ENCODE assay signal across 16 cellular contexts in genomic region chr17:48059125-48059668, GRCh38. TPM values are rescaled to one million over a fixed set of nuclear protein-coding genes. Genes with fewer than 3 reads are reported as not detected.
DNase-seq lines count a peak whose midpoint lies in the region; TF ChIP-seq lines count a peak whose summit lies in the region.
"Had no signal": no experiment of that assay in that cellular context is flagged by ENCODE, and none has a peak within 500 bp of the region (broad histone marks: within the 10 kb centered on the region; RNA-seq: fewer than 3 reads in every experiment).

No MANE protein-coding gene starts in this region.

- H3K9ac ChIP-seq in HUES6 (ENCODE audit: low read length) = no peak overlapping the region

- CTCF ChIA-PET in activated CD4-positive, alpha-beta T cell treated with anti-CD3 and anti-CD28 coated beads, Interleukin-2, amount 10 ng/mL, durations not matched to agents 7 days and 5 days (lab: Charles Lee) = interaction anchor here (0.6 to 1.9 kb wide), 4 partner anchors 9 to 829 kb away, joined by 3 to 16 read pairs (median 5); partner anchors contain the start of gene NFE2L1

- H3K27ac ChIP-seq in HUES6 (ENCODE audit: low read depth, low read length) (0 out of 2 replicates have a peak overlapping the region, but pooled peaks have one; percentile 32), sigmoid colon (peak overlapping the region in 2 of 4 donors; percentile 11 to 25), prostate gland (no peak overlapping the region)
- H3K27ac ChIP-seq: left lung had no signal

- TF ChIP-seq CTCF in chondrocyte (IDR thresholded peaks at IDR 0.05) (no peak), sigmoid colon (IDR thresholded peaks at IDR 0.05) (no peak), type B pancreatic cell (conservative IDR thresholded peaks at IDR 0.05) (no peak), prostate gland (IDR thresholded peaks at IDR 0.05) (no peak)

- POLR2A ChIA-PET in activated CD4-positive, alpha-beta T cell treated with anti-CD3 and anti-CD28 coated beads, Interleukin-2, amount 10 ng/mL, durations not matched to agents 7 days and 5 days (lab: Charles Lee) = interaction anchor here (0.5 kb wide), 1 partner anchor 12 kb away, joined by 3 read pairs; no protein-coding TSS in a partner anchor

- no peaks in the 10 kb centered on the region for H3K9me3 Mint-ChIP-seq in activated CD4-positive, alpha-beta T cell treated with anti-CD3 and anti-CD28 coated beads, Interleukin-2, amount 10 ng/mL, durations not matched to agents 7 days and 5 days
- H3K9me3 Mint-ChIP-seq in chondrocyte (ENCODE audit: low read depth) = no peaks in the 10 kb centered on the region
- no peaks in the 10 kb centered on the region for H3K9me3 Mint-ChIP-seq in type B pancreatic cell
- H3K9me3 Mint-ChIP-seq: activated naive CD4-positive, alpha-beta T cell treated with anti-CD3 and anti-CD28 coated beads, Interleukin-2, amount 50 U/mL, for 24 hours had no signal

- H3K4me1 ChIP-seq in HUES6 (ENCODE audit: control insufficient read depth, insufficient read depth, low read length) = peaks cover 19% of the 10 kb centered on the region
- H3K4me1 ChIP-seq in sigmoid colon = peaks cover 0 to 21% (median 17%) of the 10 kb centered on the region in 4 donors
- peaks cover 8% of the 10 kb centered on the region for H3K4me1 ChIP-seq in prostate gland (replicated peaks)

- no peaks in the 10 kb centered on the region for H3K27me3 Mint-ChIP-seq in activated CD4-positive, alpha-beta T cell treated with anti-CD3 and anti-CD28 coated beads, Interleukin-2, amount 10 ng/mL, durations not matched to agents 7 days and 5 days
- H3K27me3 Mint-ChIP-seq in chondrocyte (ENCODE audit: low read depth) = no peaks in the 10 kb centered on the region
- no peaks in the 10 kb centered on the region for H3K27me3 Mint-ChIP-seq in type B pancreatic cell
- H3K27me3 Mint-ChIP-seq: activated naive CD4-positive, alpha-beta T cell treated with anti-CD3 and anti-CD28 coated beads, Interleukin-2, amount 50 U/mL, for 24 hours had no signal

- TF ChIP-seq POLR2A in sigmoid colon (IDR thresholded peaks at IDR 0.05) (no peak), prostate gland (IDR thresholded peaks at IDR 0.05) (no peak)

- no peak for DNase-seq in activated CD4-positive, alpha-beta T cell treated with anti-CD3 and anti-CD28 coated beads, Interleukin-2, amount 10 ng/mL, durations not matched to agents 7 days and 5 days
- no peak for DNase-seq in activated CD4-positive, alpha-beta T cell treated with anti-CD3 and anti-CD28 coated beads for 48 hours
- no peak for DNase-seq in chondrocyte (ENCODE audit: low spot score)
- DNase-seq in sigmoid colon = peak; percentile 20
- no peak for DNase-seq in type B pancreatic cell (ENCODE audit: extremely low spot score, unreplicated experiment)
- DNase-seq in prostate gland (ENCODE audit: low spot score) = no peak
- no peak for DNase-seq in NCI-H748 (lab: John Stamatoyannopoulos, UW; ENCODE audit: unreplicated experiment)
- DNase-seq: activated CD8-positive, alpha-beta memory T cell treated with anti-CD3 and anti-CD28 coated beads, Interleukin-2, amount 50 U/mL, for 48 hours; DMS53; esophagus squamous epithelium; left lung; NCI-H1436; NCI-H2171 treated with DMSO at 0.1 percent for 48 hours; stimulated activated CD4-positive, alpha-beta T cell treated with anti-CD3 and anti-CD28 coated beads, Interleukin-4, amount 100 ng/mL, for 24 hours had no signal

- no peak overlapping the region for H3K4me3 ChIP-seq in HUES6 (ENCODE audit: low read depth, low read length)
- no peak overlapping the region for H3K4me3 ChIP-seq in sigmoid colon
- no peak overlapping the region for H3K4me3 ChIP-seq in prostate gland
- H3K4me3 ChIP-seq: esophagus squamous epithelium, left lung had no signal

- H3K4me3 Mint-ChIP-seq in activated CD4-positive, alpha-beta T cell treated with anti-CD3 and anti-CD28 coated beads, Interleukin-2, amount 10 ng/mL, durations not matched to agents 7 days and 5 days = no peak overlapping the region
- H3K4me3 Mint-ChIP-seq in chondrocyte (ENCODE audit: unreplicated experiment) = no peak overlapping the region
- no peak overlapping the region for H3K4me3 Mint-ChIP-seq in type B pancreatic cell
- H3K4me3 Mint-ChIP-seq: activated naive CD4-positive, alpha-beta T cell treated with anti-CD3 and anti-CD28 coated beads, Interleukin-2, amount 50 U/mL, for 24 hours had no signal

- no peaks in the 10 kb centered on the region for H3K27me3 ChIP-seq in HUES6 (ENCODE audit: control insufficient read depth, insufficient read depth, low read length)
- H3K27me3 ChIP-seq in sigmoid colon = no peaks in the 10 kb centered on the region
- no peaks in the 10 kb centered on the region for H3K27me3 ChIP-seq in prostate gland (replicated peaks; ENCODE audit: insufficient read depth)
- H3K27me3 ChIP-seq: esophagus squamous epithelium, left lung had no signal

- H3K27ac Mint-ChIP-seq in activated CD4-positive, alpha-beta T cell treated with anti-CD3 and anti-CD28 coated beads, Interleukin-2, amount 10 ng/mL, durations not matched to agents 7 days and 5 days = peak overlapping the region; percentile 11
- H3K27ac Mint-ChIP-seq in chondrocyte (ENCODE audit: unreplicated experiment) (peak overlapping the region; percentile 100), type B pancreatic cell (no peak overlapping the region)

- WGBS in sigmoid colon, 2 donors = 95 to 96% methylated on average over 32 of the region's 32 CpGs
- 93% methylated on average over 29 of the region's 32 CpGs for WGBS in prostate gland

- no peak for TF ChIP-seq EP300 in sigmoid colon (IDR thresholded peaks at IDR 0.05)

- intact Hi-C loops in sigmoid colon (cut with DNase I) = no loop called here
- intact Hi-C loops in prostate gland (cut with DNase I) = no loop called here

- peaks cover 78% of the 10 kb centered on the region for H3K36me3 ChIP-seq in HUES6 (ENCODE audit: control insufficient read depth, insufficient read depth, low read length)
- peaks cover 32 to 81% (median 65%) of the 10 kb centered on the region in 4 donors for H3K36me3 ChIP-seq in sigmoid colon
- H3K36me3 ChIP-seq in prostate gland = peaks cover 0 to 35% of the 10 kb centered on the region in 2 donors

- H3K36me3 Mint-ChIP-seq in activated CD4-positive, alpha-beta T cell treated with anti-CD3 and anti-CD28 coated beads, Interleukin-2, amount 10 ng/mL, durations not matched to agents 7 days and 5 days (ENCODE audit: low read depth) = peaks cover 58% of the 10 kb centered on the region
- H3K36me3 Mint-ChIP-seq in chondrocyte (ENCODE audit: low read depth) = peaks cover 47% of the 10 kb centered on the region
- H3K36me3 Mint-ChIP-seq in type B pancreatic cell = peaks cover 28% of the 10 kb centered on the region

- H3K9me3 ChIP-seq in HUES6 (ENCODE audit: control insufficient read depth, insufficient read depth, low read depth, low read length) (no peaks in the 10 kb centered on the region), sigmoid colon (no peaks in the 10 kb centered on the region), prostate gland (no peaks in the 10 kb centered on the region)
- H3K9me3 ChIP-seq: esophagus squamous epithelium, left lung had no signal

- peaks cover 21% of the 10 kb centered on the region for H3K4me1 Mint-ChIP-seq in activated CD4-positive, alpha-beta T cell treated with anti-CD3 and anti-CD28 coated beads, Interleukin-2, amount 10 ng/mL, durations not matched to agents 7 days and 5 days
- H3K4me1 Mint-ChIP-seq in chondrocyte (ENCODE audit: low read depth) (peaks cover 66% of the 10 kb centered on the region), type B pancreatic cell (ENCODE audit: unreplicated experiment) (peaks cover 13% of the 10 kb centered on the region)

RNA-seq across cellular contexts. Expression of gene NFE2L1, which starts 11.0 kb away (rescaled TPM):
- total RNA-seq in activated CD4-positive, alpha-beta T cell treated with anti-CD3 and anti-CD28 coated beads, Interleukin-2, amount 10 ng/mL, durations not matched to agents 7 days and 5 days = 10 to 100 TPM; 53.2 to 65.9 TPM
- total RNA-seq in chondrocyte (290 to 445 TPM (median 444 TPM) in 3 replicates), sigmoid colon (100 to 1,000 TPM; 126 to 174 (median 141) TPM), type B pancreatic cell (ENCODE audit: low replicate concordance) (99.1 and 111 TPM in 2 replicates), prostate gland (100 to 1,000 TPM in 1 of 2 donors, 10 to 100 TPM in 1; 87.8 to 244 TPM)
- polyA plus RNA-seq in sigmoid colon = 100 to 1,000 TPM in 1 of 3 donors, 10 to 100 TPM in 2; 44.4 to 134 (median 61.5) TPM

RNA-seq across cellular contexts. Expression of gene COPZ2, which starts 21.6 kb away (rescaled TPM):
- total RNA-seq in activated CD4-positive, alpha-beta T cell treated with anti-CD3 and anti-CD28 coated beads, Interleukin-2, amount 10 ng/mL, durations not matched to agents 7 days and 5 days = 1 to 10 TPM; 3.4 to 4.0 TPM
- 157 to 228 TPM (median 219 TPM) in 3 replicates for total RNA-seq in chondrocyte
- 10 to 100 TPM; 52.3 to 64.0 (median 58.9) TPM for total RNA-seq in sigmoid colon
- polyA plus RNA-seq in sigmoid colon = 10 to 100 TPM in 1 of 3 donors, 1 to 10 TPM in 2; 5.5 to 19.2 (median 6.9) TPM
- total RNA-seq in type B pancreatic cell (ENCODE audit: low replicate concordance) = 1.9 and 5.7 TPM in 2 replicates
- total RNA-seq in prostate gland = 10 to 100 TPM; 18.1 to 18.5 TPM

RNA-seq across cellular contexts. Expression of gene CBX1, which starts 42.1 kb away (rescaled TPM):
- total RNA-seq in activated CD4-positive, alpha-beta T cell treated with anti-CD3 and anti-CD28 coated beads, Interleukin-2, amount 10 ng/mL, durations not matched to agents 7 days and 5 days = 10 to 100 TPM; 63.6 to 64.8 TPM
- total RNA-seq in chondrocyte (73.6 to 78.2 TPM (median 74.9 TPM) in 3 replicates), sigmoid colon (10 to 100 TPM; 29.1 to 37.4 (median 32.9) TPM), type B pancreatic cell (ENCODE audit: low replicate concordance) (72.8 and 154 TPM in 2 replicates), prostate gland (10 to 100 TPM; 35.0 to 43.7 TPM)
- 10 to 100 TPM; 26.8 to 36.1 (median 31.8) TPM for polyA plus RNA-seq in sigmoid colon

RNA-seq across cellular contexts. Expression of gene SNX11, which starts 48.4 kb away (rescaled TPM):
- total RNA-seq in activated CD4-positive, alpha-beta T cell treated with anti-CD3 and anti-CD28 coated beads, Interleukin-2, amount 10 ng/mL, durations not matched to agents 7 days and 5 days = 10 to 100 TPM; 21.2 to 22.4 TPM
- total RNA-seq in chondrocyte (22.3 to 24.7 TPM (median 22.5 TPM) in 3 replicates), sigmoid colon (10 to 100 TPM in 3 of 4 donors, 1 to 10 TPM in 1; 10.0 to 19.3 (median 15.7) TPM), type B pancreatic cell (ENCODE audit: low replicate concordance) (16.2 and 19.1 TPM in 2 replicates), prostate gland (10 to 100 TPM; 15.2 to 16.0 TPM)
- polyA plus RNA-seq in sigmoid colon = 10 to 100 TPM; 22.2 to 27.8 (median 25.2) TPM
